Comparison of ENCODE assay signal across 1 cellular context in genomic region chr4:13102344-13102743, GRCh38.
A peak's percentile ranks its signal among the peaks of the same experiment; 100 is the strongest.
TF ChIP-seq lines count a peak whose summit lies in the region.

No MANE protein-coding gene starts in this region.

TF ChIP-seq in HEK293, 187 proteins besides CTCF, POLR2A, EP300 and RAD21 (continued from another document):
- TF ChIP-seq PRDM2 (tag by site-specific recombination; IDR thresholded peaks at IDR 0.05; ENCODE audit: borderline replicate concordance) (no peak), ZFHX2 (tag by site-specific recombination; conservative IDR thresholded peaks at IDR 0.05) (peak; percentile 53)
